5 cellular contexts compared by ENCODE assay signal in the genomic region with DNA sequence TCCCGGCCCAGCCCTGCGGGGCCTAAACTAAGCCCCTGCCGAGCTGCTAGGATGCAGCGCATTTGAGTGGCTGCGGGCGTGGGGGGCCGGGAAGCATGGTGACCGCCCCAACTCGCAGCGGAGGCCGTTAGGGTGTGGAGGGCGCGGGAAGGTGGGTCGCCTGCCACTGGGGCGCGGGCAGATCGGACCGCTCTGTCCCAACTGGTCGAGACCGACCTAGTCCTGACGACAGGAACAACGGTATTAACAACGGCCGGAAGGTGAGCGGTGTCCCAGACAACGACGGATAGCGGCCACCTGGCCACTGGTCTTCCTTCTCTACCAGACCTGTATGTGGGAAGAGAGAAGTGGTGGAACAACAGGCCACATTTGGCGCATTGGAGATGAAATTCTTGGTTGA. TPM values are rescaled to one million over a fixed set of nuclear protein-coding genes. Genes with fewer than 3 reads are reported as not detected.
"Had no signal": no experiment of that assay in that cellular context is flagged by ENCODE, and none has a peak within 500 bp of the region (broad histone marks: within the 10 kb centered on the region; RNA-seq: fewer than 3 reads in every experiment).

No MANE protein-coding gene starts in this region.

RNA-seq across cellular contexts. Expression of gene OR2J2, which starts 10.8 kb away (rescaled TPM):
- total RNA-seq: HepG2, HT-29, HT1080, IMR-90 had no signal
- polyA plus RNA-seq: IgD-negative memory B cell, IMR-90 had no signal

RNA-seq across cellular contexts. Expression of gene OR2J3, which starts 52.1 kb away (rescaled TPM):
- total RNA-seq: HepG2, HT-29, HT1080, IMR-90 had no signal
- polyA plus RNA-seq: IgD-negative memory B cell, IMR-90 had no signal
